ENCODE assay signal across 22 cellular contexts in genomic region chr10:76334306-76334705, GRCh38.
"Had no signal": no experiment of that assay in that cellular context is flagged by ENCODE, and none has a peak within 500 bp of the region (broad histone marks: within the 10 kb centered on the region; RNA-seq: fewer than 3 reads in every experiment).

No MANE protein-coding gene starts in this region.

- ATAC-seq: activated CD4-positive, alpha-beta T cell treated with anti-CD3 and anti-CD28 coated beads for 36 hours; left colon; stimulated activated naive CD8-positive, alpha-beta T cell treated with anti-CD3 and anti-CD28 coated beads, Interleukin-15, Interleukin-2, amounts not matched to agents 100 U/mL and 50 U/mL, for 24 hours; WTC11 had no signal

- H3K4me3 Mint-ChIP-seq: activated CD4-positive, alpha-beta T cell treated with anti-CD3 and anti-CD28 coated beads for 36 hours; activated naive CD8-positive, alpha-beta T cell; activated T-helper 1 cell treated with anti-CD3 and anti-CD28 coated beads, Interleukin-12 subunit alpha, Interleukin-12 subunit beta, Interleukin-2, Interleukin-4 antibody, amounts not matched to agents 30 ng/mL and 10 ng/mL and 1 ng/mL, durations not matched to agents 14 hours and 24 hours and 36 hours; naive B cell; type B pancreatic cell; WTC11 had no signal

- H3K9me3 Mint-ChIP-seq: activated T-helper 1 cell treated with anti-CD3 and anti-CD28 coated beads, Interleukin-12 subunit alpha, Interleukin-12 subunit beta, Interleukin-2, Interleukin-4 antibody, amounts not matched to agents 30 ng/mL and 10 ng/mL and 1 ng/mL, durations not matched to agents 14 hours and 24 hours and 36 hours had no signal

- H3K27ac Mint-ChIP-seq: activated CD4-positive, alpha-beta T cell treated with anti-CD3 and anti-CD28 coated beads for 36 hours; activated naive CD8-positive, alpha-beta T cell; activated T-helper 1 cell treated with anti-CD3 and anti-CD28 coated beads, Interleukin-12 subunit alpha, Interleukin-12 subunit beta, Interleukin-2, Interleukin-4 antibody, amounts not matched to agents 30 ng/mL and 10 ng/mL and 1 ng/mL, durations not matched to agents 14 hours and 24 hours and 36 hours; type B pancreatic cell; WTC11 had no signal

- H3K9me3 ChIP-seq: suprapubic skin had no signal

- H3K27ac ChIP-seq: cardiac muscle cell, suprapubic skin had no signal

- DNase-seq: activated CD4-positive, alpha-beta T cell treated with anti-CD3 and anti-CD28 coated beads for 36 hours; activated CD4-positive, alpha-beta T cell treated with anti-CD3 and anti-CD28 coated beads, Interleukin-2, amount 50 U/mL, for 48 hours; activated gamma-delta T cell treated with Interleukin-2 at 50 U/mL for 16 hours; activated T-cell treated with anti-CD3 and anti-CD28 coated beads for 4 hours; dorsolateral prefrontal cortex; foreskin melanocyte; glutamatergic neuron; hippocampal formation; islet precursor cell; left colon; naive B cell; stimulated activated CD4-positive, alpha-beta T cell treated with anti-CD3 and anti-CD28 coated beads, Interleukin-12 subunit alpha, Interleukin-12 subunit beta, amount 100 ng/mL, for 4 hours; stimulated activated CD4-positive, alpha-beta T cell treated with anti-CD3 and anti-CD28 coated beads, Interleukin-2, amount 100 ng/mL, for 24 hours; stimulated activated naive CD8-positive, alpha-beta T cell treated with anti-CD3 and anti-CD28 coated beads, Interleukin-15, Interleukin-2, amounts not matched to agents 100 U/mL and 50 U/mL, for 24 hours; SW 1271 had no signal

- H3K4me3 ChIP-seq: cardiac muscle cell, dorsolateral prefrontal cortex, lung, suprapubic skin had no signal

- H3K36me3 ChIP-seq: cardiac muscle cell, suprapubic skin had no signal

- H3K27me3 ChIP-seq: cardiac muscle cell, suprapubic skin had no signal

- H3K36me3 Mint-ChIP-seq: activated naive CD8-positive, alpha-beta T cell; naive B cell; type B pancreatic cell had no signal

- H3K27me3 Mint-ChIP-seq: naive B cell had no signal

- H3K4me1 Mint-ChIP-seq: activated CD4-positive, alpha-beta T cell treated with anti-CD3 and anti-CD28 coated beads for 36 hours; naive B cell had no signal
